Comparison of ENCODE assay signal across 20 cellular contexts in the genomic region with DNA sequence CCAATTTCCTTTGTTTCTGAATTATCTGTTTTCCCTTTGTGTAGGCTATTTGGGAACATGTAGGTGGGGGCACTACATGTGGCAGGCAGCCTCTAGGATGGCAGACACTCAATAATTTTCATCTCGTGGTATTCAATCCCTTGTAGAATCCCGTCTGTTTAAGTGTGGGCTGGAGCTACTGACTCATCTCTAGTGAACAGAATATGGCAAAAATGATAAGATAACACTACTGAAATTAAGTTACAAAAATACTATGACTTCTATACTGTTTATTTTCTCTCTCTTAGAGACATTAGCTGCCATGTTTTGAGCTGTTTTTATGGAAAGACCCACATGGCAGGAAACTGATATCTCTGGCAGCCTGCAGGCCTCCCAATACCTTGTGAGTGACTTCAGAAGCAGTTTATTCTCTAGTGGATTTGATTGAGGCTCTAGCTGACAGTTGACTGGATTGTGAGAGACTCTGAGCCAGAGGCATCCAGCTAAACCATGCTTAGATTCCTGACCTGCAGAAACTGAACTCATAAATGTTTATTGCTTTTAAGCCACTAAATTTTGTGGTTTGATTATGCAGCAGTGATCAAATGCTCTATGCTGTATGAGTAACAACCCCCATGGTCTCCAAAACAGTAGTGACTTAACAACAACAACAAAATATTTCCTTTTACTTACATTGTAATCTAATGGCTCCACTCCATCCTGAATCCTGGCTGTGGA.
DNase-seq lines count a peak whose midpoint lies in the region; ATAC-seq and TF ChIP-seq lines count a peak whose summit lies in the region.
"Had no signal": no experiment of that assay in that cellular context is flagged by ENCODE, and none has a peak within 500 bp of the region (broad histone marks: within the 10 kb centered on the region; RNA-seq: fewer than 3 reads in every experiment).

No MANE protein-coding gene starts in this region.

- DNase-seq in GM04503 (ENCODE audit: low read depth): peak; percentile 66
- DNase-seq in T1000 (lab: John Stamatoyannopoulos, UW): peak; percentile 33
- DNase-seq in fibroblast of mammary gland (ENCODE audit: low read depth): peak; percentile 17
- no peak for DNase-seq in osteoblast (ENCODE audit: insufficient read length, low spot score, missing footprints)
- no peak for DNase-seq in activated CD4-positive, alpha-beta memory T cell treated with anti-CD3 and anti-CD28 coated beads for 36 hours
- DNase-seq in DMS153 treated with DMSO at 0.1 percent for 48 hours (lab: John Stamatoyannopoulos, UW; ENCODE audit: unreplicated experiment): no peak
- no peak for DNase-seq in NCI-H748 treated with DMSO at 0.1 percent for 48 hours (lab: John Stamatoyannopoulos, UW)
- DNase-seq: activated CD4-positive, CD25-positive, alpha-beta regulatory T cell treated with anti-CD3 and anti-CD28 coated beads, Interleukin-2, amount 50 U/mL, for 72 hours; activated naive CD8-positive, alpha-beta T cell treated with anti-CD3 and anti-CD28 coated beads for 36 hours; DMS79 treated with DMSO at 0.1 percent for 48 hours; left ventricle myocardium superior; NCI-H526 treated with DMSO at 0.1 percent for 48 hours; PC-9; right lobe of liver; stimulated activated naive CD4-positive, alpha-beta T cell; T-helper 17 cell; thyroid gland had no signal

- H3K27ac ChIP-seq in osteoblast (ENCODE audit: low read depth, low read length): peak overlapping the region; percentile 44
- H3K27ac ChIP-seq: PC-9, right lobe of liver, SJCRH30, thyroid gland had no signal

- no peaks in the 10 kb centered on the region for H3K4me1 Mint-ChIP-seq in activated CD4-positive, alpha-beta memory T cell treated with anti-CD3 and anti-CD28 coated beads for 36 hours (ENCODE audit: low read depth)
- H3K4me1 Mint-ChIP-seq: activated naive CD8-positive, alpha-beta T cell treated with anti-CD3 and anti-CD28 coated beads for 36 hours; T-helper 17 cell had no signal

- peaks cover 11% of the 10 kb centered on the region for H3K4me1 ChIP-seq in osteoblast (ENCODE audit: insufficient read depth, low read length)
- H3K4me1 ChIP-seq: right lobe of liver, SJCRH30 had no signal

- H3K4me2 ChIP-seq in osteoblast (ENCODE audit: insufficient read depth, low read length): peak overlapping the region; percentile 4
- H3K4me2 ChIP-seq: PC-9 had no signal

- TF ChIP-seq CTCF in fibroblast of mammary gland (conservative IDR thresholded peaks at IDR 0.05; ENCODE audit: control insufficient read depth, insufficient read depth, low read depth, low read length) (no peak), osteoblast (IDR thresholded peaks at IDR 0.05; ENCODE audit: extremely low read depth, low read depth, low read length) (no peak)

- no peak overlapping the region for H3K4me3 Mint-ChIP-seq in activated CD4-positive, alpha-beta memory T cell treated with anti-CD3 and anti-CD28 coated beads for 36 hours
- H3K4me3 Mint-ChIP-seq: activated naive CD8-positive, alpha-beta T cell treated with anti-CD3 and anti-CD28 coated beads for 36 hours; T-helper 17 cell had no signal

- no peak overlapping the region for H3K27ac Mint-ChIP-seq in activated CD4-positive, alpha-beta memory T cell treated with anti-CD3 and anti-CD28 coated beads for 36 hours
- H3K27ac Mint-ChIP-seq: activated naive CD8-positive, alpha-beta T cell treated with anti-CD3 and anti-CD28 coated beads for 36 hours; T-helper 17 cell had no signal

- H3K27me3 ChIP-seq in osteoblast (ENCODE audit: insufficient read depth, low read length): no peaks in the 10 kb centered on the region
- H3K27me3 ChIP-seq: right lobe of liver, SJCRH30, thyroid gland had no signal

- intact Hi-C loops in activated CD4-positive, alpha-beta memory T cell treated with anti-CD3 and anti-CD28 coated beads for 36 hours (cut with micrococcal nuclease): no loop called here

- no peak for ATAC-seq in HG02798 (IDR thresholded peaks at IDR 0.05; ENCODE audit: poor library complexity, unreplicated experiment)
- ATAC-seq: esophagus mucosa, left ventricle myocardium superior, right lobe of liver, T-helper 17 cell had no signal

- no peak overlapping the region for H2AFZ ChIP-seq in osteoblast (ENCODE audit: low read length)
- H2AFZ ChIP-seq: PC-9 had no signal

- no peaks in the 10 kb centered on the region for H3K9me3 Mint-ChIP-seq in activated CD4-positive, alpha-beta memory T cell treated with anti-CD3 and anti-CD28 coated beads for 36 hours
- H3K9me3 Mint-ChIP-seq: activated naive CD8-positive, alpha-beta T cell treated with anti-CD3 and anti-CD28 coated beads for 36 hours had no signal

- CTCF ChIA-PET in activated CD4-positive, alpha-beta memory T cell treated with anti-CD3 and anti-CD28 coated beads for 36 hours (lab: Charles Lee): no interaction called here

- H3K4me3 ChIP-seq in fibroblast of mammary gland (ENCODE audit: control insufficient read depth, low read depth, low read length) (no peak overlapping the region), osteoblast (ENCODE audit: insufficient read depth, low read length) (no peak overlapping the region)
- H3K4me3 ChIP-seq: PC-9, right lobe of liver, SJCRH30, thyroid gland had no signal

- H3K27me3 Mint-ChIP-seq in activated CD4-positive, alpha-beta memory T cell treated with anti-CD3 and anti-CD28 coated beads for 36 hours: no peaks in the 10 kb centered on the region
- H3K27me3 Mint-ChIP-seq: activated naive CD8-positive, alpha-beta T cell treated with anti-CD3 and anti-CD28 coated beads for 36 hours; T-helper 17 cell had no signal

- no peaks in the 10 kb centered on the region for H3K36me3 ChIP-seq in osteoblast (ENCODE audit: insufficient read depth, low read length)
- H3K36me3 ChIP-seq: right lobe of liver, SJCRH30, thyroid gland had no signal

- no peaks in the 10 kb centered on the region for H3K36me3 Mint-ChIP-seq in activated CD4-positive, alpha-beta memory T cell treated with anti-CD3 and anti-CD28 coated beads for 36 hours
- H3K36me3 Mint-ChIP-seq: activated naive CD8-positive, alpha-beta T cell treated with anti-CD3 and anti-CD28 coated beads for 36 hours had no signal

- H4K20me1 ChIP-seq in osteoblast (ENCODE audit: insufficient read depth, low read length): no peaks in the 10 kb centered on the region

- H3K79me2 ChIP-seq in osteoblast (ENCODE audit: insufficient read depth, low read length): no peaks in the 10 kb centered on the region

- no peaks in the 10 kb centered on the region for H3K9me3 ChIP-seq in osteoblast (ENCODE audit: low read depth, low read length)
- H3K9me3 ChIP-seq: right lobe of liver, SJCRH30, thyroid gland had no signal

- POLR2A ChIA-PET in activated CD4-positive, alpha-beta memory T cell treated with anti-CD3 and anti-CD28 coated beads for 36 hours (lab: Charles Lee): no interaction called here

Comparison
In these comparisons a context has a peak if more than half of its experiments do, and no peak if none do; other contexts are left out.
1. DNase-seq: peak in GM04503 (single experiment), T1000 (single experiment) and fibroblast of mammary gland (single experiment); none in osteoblast (single experiment), activated CD4-positive, alpha-beta memory T cell treated with anti-CD3 and anti-CD28 coated beads for 36 hours (single experiment), DMS153 treated with DMSO at 0.1 percent for 48 hours (single experiment) and NCI-H748 treated with DMSO at 0.1 percent for 48 hours (single experiment).